12 cellular contexts compared by ENCODE assay signal in genomic region chr11:68827733-68828132, GRCh38. TPM values are rescaled to one million over a fixed set of nuclear protein-coding genes. Genes with fewer than 3 reads are reported as not detected.
DNase-seq lines count a peak whose midpoint lies in the region; ATAC-seq and TF ChIP-seq lines count a peak whose summit lies in the region.
"Had no signal": no experiment of that assay in that cellular context is flagged by ENCODE, and none has a peak within 500 bp of the region (broad histone marks: within the 10 kb centered on the region; RNA-seq: fewer than 3 reads in every experiment).

No MANE protein-coding gene starts in this region.

- intact Hi-C loops in activated T-helper 2 cell treated with anti-CD3 and anti-CD28 coated beads, Interferon-gamma antibody, Interleukin-2, Interleukin-4, amounts not matched to agents 10 μg/mL and 5 μg/mL and 100 μg/mL, durations not matched to agents 14 hours and 24 hours and 36 hours (cut with micrococcal nuclease) = no loop called here

- no peak overlapping the region for H3K4me3 ChIP-seq in HL-60 (replicated peaks; ENCODE audit: insufficient read depth, low read length)
- H3K4me3 ChIP-seq: tibial nerve had no signal

- no peak for ATAC-seq in WTC11
- ATAC-seq in naive B cell (ENCODE audit: low read depth in 2 of 2) = no peak
- ATAC-seq in GM21367 (IDR thresholded peaks at IDR 0.05; ENCODE audit: unreplicated experiment) = no peak

- no peaks in the 10 kb centered on the region for H3K27me3 Mint-ChIP-seq in WTC11 (ENCODE audit: low read depth)
- no peaks in the 10 kb centered on the region for H3K27me3 Mint-ChIP-seq in naive B cell
- H3K27me3 Mint-ChIP-seq in activated T-helper 2 cell treated with anti-CD3 and anti-CD28 coated beads, Interferon-gamma antibody, Interleukin-2, Interleukin-4, amounts not matched to agents 10 μg/mL and 5 μg/mL and 100 μg/mL, durations not matched to agents 14 hours and 24 hours and 36 hours (ENCODE audit: low read depth) = no peaks in the 10 kb centered on the region

- H3K27me3 ChIP-seq in HL-60 (ENCODE audit: insufficient read depth, poor library complexity, severe bottlenecking) = no peaks in the 10 kb centered on the region
- H3K27me3 ChIP-seq: tibial nerve had no signal

- TF ChIP-seq CTCF in HL-60 (IDR thresholded peaks at IDR 0.05; ENCODE audit: insufficient read depth, low read length) (peak; percentile 5), WTC11 (IDR thresholded peaks at IDR 0.05) (no peak)

- H3K4me1 Mint-ChIP-seq in WTC11 (peaks cover 30% of the 10 kb centered on the region), naive B cell (peaks cover 43 to 59% (median 57%) of the 10 kb centered on the region in 3 donors)
- peaks cover 5% of the 10 kb centered on the region for H3K4me1 Mint-ChIP-seq in activated T-helper 2 cell treated with anti-CD3 and anti-CD28 coated beads, Interferon-gamma antibody, Interleukin-2, Interleukin-4, amounts not matched to agents 10 μg/mL and 5 μg/mL and 100 μg/mL, durations not matched to agents 14 hours and 24 hours and 36 hours (ENCODE audit: low read depth)

- DNase-seq in AML-193 (lab: John Stamatoyannopoulos, UW) = peak; percentile 40 to 63
- DNase-seq in HL-60 (ENCODE audit: low read depth in 1 of 2, low spot score in 1 of 2) = peak; percentile 66 to 91
- DNase-seq in WTC11 (ENCODE audit: low spot score) = no peak
- no peak for DNase-seq in naive B cell
- DNase-seq in activated T-helper 2 cell treated with anti-CD3 and anti-CD28 coated beads, Interferon-gamma antibody, Interleukin-2, Interleukin-4, amounts not matched to agents 10 μg/mL and 5 μg/mL and 100 μg/mL, durations not matched to agents 14 hours and 24 hours and 36 hours (ENCODE audit: low spot score) = no peak
- DNase-seq in NCI-H526 treated with DMSO at 0.1 percent for 48 hours (lab: John Stamatoyannopoulos, UW) = no peak
- DNase-seq in HPDE6-E6E7 (ENCODE audit: extremely low spot score) = no peak
- DNase-seq: activated CD4-positive, alpha-beta T cell treated with anti-CD3 and anti-CD28 coated beads for 1 hour; activated T-cell treated with anti-CD3 and anti-CD28 coated beads, Interleukin-2, amount 50 U/mL, for 4 hours; NCI-H2081 treated with DMSO at 0.1 percent for 48 hours had no signal

- H3K27ac ChIP-seq in HL-60 (replicated peaks) = peak overlapping the region; percentile 99

- POLR2A ChIA-PET in WTC11 (lab: Charles Lee) = no interaction called here

- no peaks in the 10 kb centered on the region for H3K36me3 Mint-ChIP-seq in WTC11
- no peaks in the 10 kb centered on the region for H3K36me3 Mint-ChIP-seq in naive B cell
- peaks cover 10% of the 10 kb centered on the region for H3K36me3 Mint-ChIP-seq in activated T-helper 2 cell treated with anti-CD3 and anti-CD28 coated beads, Interferon-gamma antibody, Interleukin-2, Interleukin-4, amounts not matched to agents 10 μg/mL and 5 μg/mL and 100 μg/mL, durations not matched to agents 14 hours and 24 hours and 36 hours (ENCODE audit: low read depth)

- H3K27ac Mint-ChIP-seq in WTC11 (peak overlapping the region; percentile 43; the same call in 1 of the 2 replicates), naive B cell (peak overlapping the region in 3 of 6 donors; percentile 57 to 90 (median 58))
- H3K27ac Mint-ChIP-seq in activated T-helper 2 cell treated with anti-CD3 and anti-CD28 coated beads, Interferon-gamma antibody, Interleukin-2, Interleukin-4, amounts not matched to agents 10 μg/mL and 5 μg/mL and 100 μg/mL, durations not matched to agents 14 hours and 24 hours and 36 hours = no peak overlapping the region

- H3K4me3 Mint-ChIP-seq in WTC11 (no peak overlapping the region), naive B cell (peak overlapping the region in 5 of 8 donors; percentile 75 to 91 (median 84))
- H3K4me3 Mint-ChIP-seq in activated T-helper 2 cell treated with anti-CD3 and anti-CD28 coated beads, Interferon-gamma antibody, Interleukin-2, Interleukin-4, amounts not matched to agents 10 μg/mL and 5 μg/mL and 100 μg/mL, durations not matched to agents 14 hours and 24 hours and 36 hours (ENCODE audit: low read depth) = no peak overlapping the region
- H3K4me3 Mint-ChIP-seq: activated T-cell treated with anti-CD3 and anti-CD28 coated beads, Interleukin-2, amount 50 U/mL, for 4 hours had no signal

- H3K9me3 Mint-ChIP-seq in WTC11 (no peaks in the 10 kb centered on the region), naive B cell (no peaks in the 10 kb centered on the region)
- H3K9me3 Mint-ChIP-seq in activated T-helper 2 cell treated with anti-CD3 and anti-CD28 coated beads, Interferon-gamma antibody, Interleukin-2, Interleukin-4, amounts not matched to agents 10 μg/mL and 5 μg/mL and 100 μg/mL, durations not matched to agents 14 hours and 24 hours and 36 hours = no peaks in the 10 kb centered on the region
- H3K9me3 Mint-ChIP-seq: activated T-cell treated with anti-CD3 and anti-CD28 coated beads, Interleukin-2, amount 50 U/mL, for 4 hours had no signal

- CTCF ChIA-PET in WTC11 (lab: Charles Lee) = interaction anchor here (0.6 to 0.8 kb wide), 2 partner anchors 27 to 29 kb away, joined by 3 to 4 read pairs; no protein-coding TSS in a partner anchor

TF ChIP-seq in WTC11, 78 proteins besides CTCF, POLR2A, EP300 and RAD21:
- TF ChIP-seq NR3C1 (CRISPR knock-in tag; conservative IDR thresholded peaks at IDR 0.05; ENCODE audit: low read depth) = no peak
- no peak for TF ChIP-seq CDX4 (CRISPR knock-in tag; IDR thresholded peaks at IDR 0.05; ENCODE audit: borderline replicate concordance)
- no peak for TF ChIP-seq ZNF512 (CRISPR knock-in tag; IDR thresholded peaks at IDR 0.05; ENCODE audit: borderline replicate concordance)

RNA-seq across cellular contexts. Expression of gene CPT1A, which starts 14.0 kb away (rescaled TPM):
- total RNA-seq in WTC11 (2021) = 18.4 to 28.1 TPM (median 20.3 TPM) in 3 replicates
- polyA plus RNA-seq in naive B cell (ENCODE audit: low read depth in 6 of 6) = 10 to 100 TPM in 1 of 6 donors, 1 to 10 TPM in 4, under 1 TPM in 1; 0.73 to 13.9 (median 3.2) TPM
- 45.5 and 46.6 TPM in 2 replicates for total RNA-seq in activated T-helper 2 cell treated with anti-CD3 and anti-CD28 coated beads, Interferon-gamma antibody, Interleukin-2, Interleukin-4, amounts not matched to agents 10 μg/mL and 5 μg/mL and 100 μg/mL, durations not matched to agents 14 hours and 24 hours and 36 hours

Comparison
In these comparisons a context has a peak if more than half of its experiments do, and no peak if none do; other contexts are left out.
1. DNase-seq: peak in AML-193 (2 of 2) and HL-60 (2 of 2); none in WTC11 (single experiment), naive B cell (single experiment), activated T-helper 2 cell treated with anti-CD3 and anti-CD28 coated beads, Interferon-gamma antibody, Interleukin-2, Interleukin-4, amounts not matched to agents 10 μg/mL and 5 μg/mL and 100 μg/mL, durations not matched to agents 14 hours and 24 hours and 36 hours (single experiment), NCI-H526 treated with DMSO at 0.1 percent for 48 hours (single experiment) and HPDE6-E6E7 (single experiment).
2. H3K4me3 Mint-ChIP-seq: peak in naive B cell (5 of 8); none in WTC11 (single experiment) and activated T-helper 2 cell treated with anti-CD3 and anti-CD28 coated beads, Interferon-gamma antibody, Interleukin-2, Interleukin-4, amounts not matched to agents 10 μg/mL and 5 μg/mL and 100 μg/mL, durations not matched to agents 14 hours and 24 hours and 36 hours (single experiment).